In the genomic region with DNA sequence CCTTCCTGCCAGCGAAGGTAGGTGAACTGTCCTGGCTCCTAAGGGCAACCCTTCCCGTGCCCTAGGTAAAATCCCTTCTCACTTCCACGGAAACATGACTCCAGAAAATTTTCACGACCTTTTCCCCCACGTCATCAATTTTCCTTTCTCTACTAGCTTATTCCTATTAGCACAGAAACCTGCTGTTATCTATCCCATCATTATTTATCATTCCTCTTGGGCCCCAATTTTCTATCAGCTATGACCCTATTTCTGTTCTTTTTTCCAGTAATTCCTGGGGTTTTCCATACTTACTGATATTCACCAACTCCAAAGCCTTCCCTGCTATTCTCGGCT, we compare ENCODE assay signal across 1 cellular context.
TF ChIP-seq lines count a peak whose summit lies in the region.

No MANE protein-coding gene starts in this region.

TF ChIP-seq in HCT116, 20 proteins besides CTCF, POLR2A, EP300 and RAD21 (continued from another document):
- TF ChIP-seq, protein P1, sequence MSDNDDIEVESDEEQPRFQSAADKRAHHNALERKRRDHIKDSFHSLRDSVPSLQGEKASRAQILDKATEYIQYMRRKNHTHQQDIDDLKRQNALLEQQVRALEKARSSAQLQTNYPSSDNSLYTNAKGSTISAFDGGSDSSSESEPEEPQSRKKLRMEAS (IDR thresholded peaks at IDR 0.05), result no peak
- TF ChIP-seq, protein P2, sequence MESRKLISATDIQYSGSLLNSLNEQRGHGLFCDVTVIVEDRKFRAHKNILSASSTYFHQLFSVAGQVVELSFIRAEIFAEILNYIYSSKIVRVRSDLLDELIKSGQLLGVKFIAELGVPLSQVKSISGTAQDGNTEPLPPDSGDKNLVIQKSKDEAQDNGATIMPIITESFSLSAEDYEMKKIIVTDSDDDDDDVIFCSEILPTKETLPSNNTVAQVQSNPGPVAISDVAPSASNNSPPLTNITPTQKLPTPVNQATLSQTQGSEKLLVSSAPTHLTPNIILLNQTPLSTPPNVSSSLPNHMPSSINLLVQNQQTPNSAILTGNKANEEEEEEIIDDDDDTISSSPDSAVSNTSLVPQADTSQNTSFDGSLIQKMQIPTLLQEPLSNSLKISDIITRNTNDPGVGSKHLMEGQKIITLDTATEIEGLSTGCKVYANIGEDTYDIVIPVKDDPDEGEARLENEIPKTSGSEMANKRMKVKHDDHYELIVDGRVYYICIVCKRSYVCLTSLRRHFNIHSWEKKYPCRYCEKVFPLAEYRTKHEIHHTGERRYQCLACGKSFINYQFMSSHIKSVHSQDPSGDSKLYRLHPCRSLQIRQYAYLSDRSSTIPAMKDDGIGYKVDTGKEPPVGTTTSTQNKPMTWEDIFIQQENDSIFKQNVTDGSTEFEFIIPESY (IDR thresholded peaks at IDR 0.05; ENCODE audit: extremely low read depth, insufficient replicate concordance, low read length), result no peak
- TF ChIP-seq ZFX (IDR thresholded peaks at IDR 0.05), result no peak
- TF ChIP-seq YY1 (IDR thresholded peaks at IDR 0.05; ENCODE audit: extremely low read depth, insufficient replicate concordance, low read depth, low read length), result no peak
- TF ChIP-seq FOSL1 (IDR thresholded peaks at IDR 0.05; ENCODE audit: low read depth), result no peak
- no peak for TF ChIP-seq CEBPB (IDR thresholded peaks at IDR 0.05; ENCODE audit: low read depth)
- TF ChIP-seq ELF1 (IDR thresholded peaks at IDR 0.05; ENCODE audit: borderline replicate concordance, low read depth), result no peak
- no peak for TF ChIP-seq ZNF274 (IDR thresholded peaks at IDR 0.05; ENCODE audit: low read depth, low read length)
